In genomic region chr9:85502815-85503643, GRCh38 we compare ENCODE assay signal across 1 cellular context.
A peak's percentile ranks its signal among the peaks of the same experiment; 100 is the strongest.
TF ChIP-seq lines count a peak whose summit lies in the region.

No MANE protein-coding gene starts in this region.

TF ChIP-seq in GM12878, 131 proteins besides CTCF, POLR2A, EP300 and RAD21:
- TF ChIP-seq GABPA (IDR thresholded peaks at IDR 0.05; ENCODE audit: low read depth) (no peak), ESRRA (IDR thresholded peaks at IDR 0.05; ENCODE audit: low read length) (no peak), BHLHE40 (IDR thresholded peaks at IDR 0.05; ENCODE audit: borderline replicate concordance in 1 of 2, low read depth in 2 of 2, low read length in 1 of 2) (peak in 1 of 2 experiments; percentile 15; a peak in 1 of 4 replicates), RUNX3 (IDR thresholded peaks at IDR 0.05; ENCODE audit: low read length) (peak; percentile 63), MLLT1 (IDR thresholded peaks at IDR 0.05) (no peak), PAX5 (IDR thresholded peaks at IDR 0.05; ENCODE audit: borderline replicate concordance, low read depth, low read length) (peak; percentile 34; the same call in 1 of the 2 replicates)
